Comparison of ENCODE assay signal across 24 cellular contexts in the genomic region with DNA sequence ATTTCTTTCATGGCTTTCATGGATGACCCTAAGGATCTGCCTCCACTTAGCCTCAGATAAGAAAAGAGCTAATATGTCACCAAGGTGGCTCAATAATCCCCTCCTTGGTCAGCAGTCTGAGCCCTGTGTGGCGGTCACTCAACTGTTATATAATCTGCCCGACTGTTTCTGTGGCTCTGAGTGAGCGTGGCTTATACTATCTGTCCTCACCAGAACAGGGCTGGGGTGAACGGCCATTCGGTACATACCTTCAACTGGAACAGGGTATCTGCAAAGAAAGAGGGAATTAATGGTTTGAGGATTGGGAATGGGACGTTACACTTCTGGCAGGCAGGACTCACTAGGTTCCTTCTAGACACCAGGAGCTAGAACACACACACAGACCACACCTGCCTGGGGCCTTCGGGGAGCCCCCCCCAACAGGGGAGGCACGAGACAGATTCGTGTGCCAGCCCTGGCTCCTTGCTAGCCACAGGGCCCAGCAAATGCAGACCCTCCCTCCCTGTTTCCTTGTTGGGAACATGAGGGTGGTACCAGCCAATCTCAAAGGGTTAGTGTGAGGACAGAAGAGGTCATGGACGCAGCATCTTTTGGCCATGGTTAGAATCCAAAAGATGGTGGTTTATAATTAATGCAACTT. TPM values are rescaled to one million over a fixed set of nuclear protein-coding genes. Genes with fewer than 3 reads are reported as not detected.
A peak's percentile ranks its signal among the peaks of the same experiment; 100 is the strongest.
DNase-seq lines count a peak whose midpoint lies in the region; ATAC-seq and TF ChIP-seq lines count a peak whose summit lies in the region.
"Had no signal": no experiment of that assay in that cellular context is flagged by ENCODE, and none has a peak within 500 bp of the region (broad histone marks: within the 10 kb centered on the region; RNA-seq: fewer than 3 reads in every experiment).

No MANE protein-coding gene starts in this region.

- TF ChIP-seq CTCF in chondrocyte (IDR thresholded peaks at IDR 0.05) = no peak
- TF ChIP-seq CTCF in progenitor cell of endocrine pancreas (IDR thresholded peaks at IDR 0.05; ENCODE audit: unreplicated experiment) = no peak

- H3K4me1 Mint-ChIP-seq in IgD-negative memory B cell = peaks cover 0 to 21% (median 17%) of the 10 kb centered on the region in 3 donors
- peaks cover 22% of the 10 kb centered on the region for H3K4me1 Mint-ChIP-seq in chondrocyte (ENCODE audit: low read depth)
- peaks cover 6% of the 10 kb centered on the region for H3K4me1 Mint-ChIP-seq in progenitor cell of endocrine pancreas (ENCODE audit: low read depth)
- H3K4me1 Mint-ChIP-seq in activated CD8-positive, alpha-beta T cell treated with anti-CD3 and anti-CD28 coated beads, Interleukin-2, amount 10 ng/mL, durations not matched to agents 7 days and 5 days (ENCODE audit: low read depth) = peaks cover 30% of the 10 kb centered on the region

- CTCF ChIA-PET in activated CD8-positive, alpha-beta T cell treated with anti-CD3 and anti-CD28 coated beads, Interleukin-2, amount 10 ng/mL, durations not matched to agents 7 days and 5 days (lab: Charles Lee) = no interaction called here

- peak overlapping the region; percentile 24 to 91 for H3K27ac Mint-ChIP-seq in activated naive CD4-positive, alpha-beta T cell treated with anti-CD3 and anti-CD28 coated beads, Interleukin-2, amount 50 U/mL, for 72 hours
- H3K27ac Mint-ChIP-seq in IgD-negative memory B cell (peak overlapping the region in 1 of 3 donors; percentile 74), chondrocyte (ENCODE audit: unreplicated experiment) (no peak overlapping the region), progenitor cell of endocrine pancreas (no peak overlapping the region)
- no peak overlapping the region for H3K27ac Mint-ChIP-seq in activated CD8-positive, alpha-beta T cell treated with anti-CD3 and anti-CD28 coated beads, Interleukin-2, amount 10 ng/mL, durations not matched to agents 7 days and 5 days
- H3K27ac Mint-ChIP-seq: endodermal cell had no signal

- no peaks in the 10 kb centered on the region for H3K9me3 Mint-ChIP-seq in activated naive CD4-positive, alpha-beta T cell treated with anti-CD3 and anti-CD28 coated beads, Interleukin-2, amount 50 U/mL, for 72 hours
- H3K9me3 Mint-ChIP-seq in IgD-negative memory B cell (no peaks in the 10 kb centered on the region), chondrocyte (ENCODE audit: low read depth) (no peaks in the 10 kb centered on the region), progenitor cell of endocrine pancreas (ENCODE audit: low read depth) (no peaks in the 10 kb centered on the region)
- H3K9me3 Mint-ChIP-seq in activated CD8-positive, alpha-beta T cell treated with anti-CD3 and anti-CD28 coated beads, Interleukin-2, amount 10 ng/mL, durations not matched to agents 7 days and 5 days (ENCODE audit: insufficient read depth) = no peaks in the 10 kb centered on the region
- H3K9me3 Mint-ChIP-seq: endodermal cell had no signal

- no peak for ATAC-seq in activated naive CD4-positive, alpha-beta T cell treated with anti-CD3 and anti-CD28 coated beads, Interleukin-2, amount 50 U/mL, for 72 hours
- ATAC-seq in activated CD8-positive, alpha-beta T cell treated with anti-CD3 and anti-CD28 coated beads, Interleukin-2, amount 10 ng/mL, durations not matched to agents 7 days and 5 days = no peak
- ATAC-seq: left colon had no signal

- no peaks in the 10 kb centered on the region for H3K27me3 Mint-ChIP-seq in IgD-negative memory B cell
- H3K27me3 Mint-ChIP-seq in chondrocyte (ENCODE audit: low read depth) = no peaks in the 10 kb centered on the region
- H3K27me3 Mint-ChIP-seq in progenitor cell of endocrine pancreas = no peaks in the 10 kb centered on the region
- no peaks in the 10 kb centered on the region for H3K27me3 Mint-ChIP-seq in activated CD8-positive, alpha-beta T cell treated with anti-CD3 and anti-CD28 coated beads, Interleukin-2, amount 10 ng/mL, durations not matched to agents 7 days and 5 days (ENCODE audit: low read depth)

- no peak for DNase-seq in activated naive CD4-positive, alpha-beta T cell treated with anti-CD3 and anti-CD28 coated beads, Interleukin-2, amount 50 U/mL, for 72 hours (ENCODE audit: low spot score in 2 of 2)
- no peak for DNase-seq in activated naive CD4-positive, alpha-beta T cell (lab: John Stamatoyannopoulos, UW)
- peak; percentile 50 for DNase-seq in chondrocyte (ENCODE audit: low spot score)
- no peak for DNase-seq in progenitor cell of endocrine pancreas (ENCODE audit: low spot score, unreplicated experiment)
- no peak for DNase-seq in GOT3 (lab: John Stamatoyannopoulos, UW)
- no peak for DNase-seq in activated CD8-positive, alpha-beta T cell treated with anti-CD3 and anti-CD28 coated beads, Interleukin-2, amount 10 ng/mL, durations not matched to agents 7 days and 5 days
- DNase-seq: activated CD4-positive, CD25-positive, alpha-beta regulatory T cell treated with anti-CD3 and anti-CD28 coated beads, Interleukin-2, amount 50 U/mL, for 72 hours; adrenal gland; brain microvascular endothelial cell; colonic mucosa; endodermal cell; esophagus squamous epithelium; IMR-90; left colon; mesenchymal stem cell; NCI-H2029 treated with DMSO at 0.1 percent for 48 hours; NCI-H345; NCI-H82; ovary; stimulated activated CD4-positive, alpha-beta T cell treated with anti-CD3 and anti-CD28 coated beads, Interleukin-2, amount 100 ng/mL, for 24 hours had no signal

- POLR2A ChIA-PET in activated CD8-positive, alpha-beta T cell treated with anti-CD3 and anti-CD28 coated beads, Interleukin-2, amount 10 ng/mL, durations not matched to agents 7 days and 5 days (lab: Charles Lee) = interaction anchor here (1.4 kb wide), 1 partner anchor 33 kb away, joined by 3 read pairs; the partner anchor contains the start of gene CDK10

- peaks cover 10 to 11% of the 10 kb centered on the region in 2 donors for H3K36me3 Mint-ChIP-seq in activated naive CD4-positive, alpha-beta T cell treated with anti-CD3 and anti-CD28 coated beads, Interleukin-2, amount 50 U/mL, for 72 hours
- no peaks in the 10 kb centered on the region for H3K36me3 Mint-ChIP-seq in IgD-negative memory B cell
- H3K36me3 Mint-ChIP-seq in chondrocyte (ENCODE audit: low read depth) = peaks cover 5% of the 10 kb centered on the region
- H3K36me3 Mint-ChIP-seq in progenitor cell of endocrine pancreas (ENCODE audit: insufficient read depth) = peaks cover 12% of the 10 kb centered on the region
- peaks cover 30% of the 10 kb centered on the region for H3K36me3 Mint-ChIP-seq in activated CD8-positive, alpha-beta T cell treated with anti-CD3 and anti-CD28 coated beads, Interleukin-2, amount 10 ng/mL, durations not matched to agents 7 days and 5 days (ENCODE audit: low read depth)

- H3K4me3 Mint-ChIP-seq in IgD-negative memory B cell (peak overlapping the region in 3 of 4 donors; percentile 17 to 89 (median 55)), chondrocyte (ENCODE audit: unreplicated experiment) (no peak overlapping the region), progenitor cell of endocrine pancreas (ENCODE audit: low read depth) (peak overlapping the region; percentile 53)
- H3K4me3 Mint-ChIP-seq in activated CD8-positive, alpha-beta T cell treated with anti-CD3 and anti-CD28 coated beads, Interleukin-2, amount 10 ng/mL, durations not matched to agents 7 days and 5 days = no peak overlapping the region
- H3K4me3 Mint-ChIP-seq: endodermal cell had no signal

RNA-seq across cellular contexts. Expression of gene CHMP1A, which starts 3.7 kb away (rescaled TPM):
- 10 to 100 TPM; 61.0 to 73.4 TPM for total RNA-seq in activated naive CD4-positive, alpha-beta T cell treated with anti-CD3 and anti-CD28 coated beads, Interleukin-2, amount 50 U/mL, for 72 hours
- polyA plus RNA-seq in IgD-negative memory B cell = 63.9 TPM
- total RNA-seq in chondrocyte (65.3 to 76.8 TPM (median 69.9 TPM) in 3 replicates), progenitor cell of endocrine pancreas (96.5 and 105 TPM in 2 replicates)
- 10 to 100 TPM; 95.7 to 98.9 TPM for total RNA-seq in activated CD8-positive, alpha-beta T cell treated with anti-CD3 and anti-CD28 coated beads, Interleukin-2, amount 10 ng/mL, durations not matched to agents 7 days and 5 days

RNA-seq across cellular contexts. Expression of gene SPATA33, which starts 3.9 kb away (rescaled TPM):
- total RNA-seq in activated naive CD4-positive, alpha-beta T cell treated with anti-CD3 and anti-CD28 coated beads, Interleukin-2, amount 50 U/mL, for 72 hours = 10 to 100 TPM in 1 of 2 donors, 1 to 10 TPM in 1; 8.0 to 18.2 TPM
- 3.5 TPM for polyA plus RNA-seq in IgD-negative memory B cell
- total RNA-seq in chondrocyte (8.8 to 12.6 TPM (median 10.3 TPM) in 3 replicates), progenitor cell of endocrine pancreas (33.4 and 38.4 TPM in 2 replicates)
- 10 to 100 TPM; 13.2 to 16.1 TPM for total RNA-seq in activated CD8-positive, alpha-beta T cell treated with anti-CD3 and anti-CD28 coated beads, Interleukin-2, amount 10 ng/mL, durations not matched to agents 7 days and 5 days

RNA-seq across cellular contexts. Expression of gene CDK10, which starts 32.7 kb away (rescaled TPM):
- 100 to 1,000 TPM in 1 of 2 donors, 10 to 100 TPM in 1; 97.3 to 151 TPM for total RNA-seq in activated naive CD4-positive, alpha-beta T cell treated with anti-CD3 and anti-CD28 coated beads, Interleukin-2, amount 50 U/mL, for 72 hours
- polyA plus RNA-seq in IgD-negative memory B cell = 24.0 TPM
- total RNA-seq in chondrocyte = 43.7 to 63.0 TPM (median 45.8 TPM) in 3 replicates
- 183 and 192 TPM in 2 replicates for total RNA-seq in progenitor cell of endocrine pancreas
- 10 to 100 TPM; 76.0 to 77.1 TPM for total RNA-seq in activated CD8-positive, alpha-beta T cell treated with anti-CD3 and anti-CD28 coated beads, Interleukin-2, amount 10 ng/mL, durations not matched to agents 7 days and 5 days

RNA-seq across cellular contexts. Expression of gene DPEP1, which starts 40.3 kb away (rescaled TPM):
- not detected for total RNA-seq in activated naive CD4-positive, alpha-beta T cell treated with anti-CD3 and anti-CD28 coated beads, Interleukin-2, amount 50 U/mL, for 72 hours
- not detected for polyA plus RNA-seq in IgD-negative memory B cell
- not detected in 3 replicates for total RNA-seq in chondrocyte
- total RNA-seq in progenitor cell of endocrine pancreas = 29.6 and 36.3 TPM in 2 replicates
- not detected for total RNA-seq in activated CD8-positive, alpha-beta T cell treated with anti-CD3 and anti-CD28 coated beads, Interleukin-2, amount 10 ng/mL, durations not matched to agents 7 days and 5 days
- total RNA-seq: activated CD8-positive, alpha-beta memory T cell treated with anti-CD3 and anti-CD28 coated beads for 36 hours; IMR-90; myocyte; smooth muscle cell had no signal
- polyA plus RNA-seq: IMR-90, smooth muscle cell had no signal

RNA-seq across cellular contexts. Expression of gene SPATA2L, which starts 47.7 kb away (rescaled TPM):
- total RNA-seq in activated naive CD4-positive, alpha-beta T cell treated with anti-CD3 and anti-CD28 coated beads, Interleukin-2, amount 50 U/mL, for 72 hours = 1 to 10 TPM; 1.3 to 7.0 TPM
- polyA plus RNA-seq in IgD-negative memory B cell = 12.7 TPM
- total RNA-seq in chondrocyte (7.0 to 10.3 TPM (median 9.3 TPM) in 3 replicates), progenitor cell of endocrine pancreas (14.0 and 15.5 TPM in 2 replicates)
- total RNA-seq in activated CD8-positive, alpha-beta T cell treated with anti-CD3 and anti-CD28 coated beads, Interleukin-2, amount 10 ng/mL, durations not matched to agents 7 days and 5 days = 1 to 10 TPM; 6.1 to 7.0 TPM

Comparison
In these comparisons a context has a peak if more than half of its experiments do, and no peak if none do; other contexts are left out.
1. H3K27ac Mint-ChIP-seq: peak in activated naive CD4-positive, alpha-beta T cell treated with anti-CD3 and anti-CD28 coated beads, Interleukin-2, amount 50 U/mL, for 72 hours (2 of 2); none in chondrocyte (single experiment), progenitor cell of endocrine pancreas (single experiment) and activated CD8-positive, alpha-beta T cell treated with anti-CD3 and anti-CD28 coated beads, Interleukin-2, amount 10 ng/mL, durations not matched to agents 7 days and 5 days (single experiment).
2. H3K4me3 Mint-ChIP-seq: peak in IgD-negative memory B cell (3 of 4) and progenitor cell of endocrine pancreas (single experiment); none in chondrocyte (single experiment) and activated CD8-positive, alpha-beta T cell treated with anti-CD3 and anti-CD28 coated beads, Interleukin-2, amount 10 ng/mL, durations not matched to agents 7 days and 5 days (single experiment).